ENCODE assay signal across 8 cellular contexts in the genomic region with DNA sequence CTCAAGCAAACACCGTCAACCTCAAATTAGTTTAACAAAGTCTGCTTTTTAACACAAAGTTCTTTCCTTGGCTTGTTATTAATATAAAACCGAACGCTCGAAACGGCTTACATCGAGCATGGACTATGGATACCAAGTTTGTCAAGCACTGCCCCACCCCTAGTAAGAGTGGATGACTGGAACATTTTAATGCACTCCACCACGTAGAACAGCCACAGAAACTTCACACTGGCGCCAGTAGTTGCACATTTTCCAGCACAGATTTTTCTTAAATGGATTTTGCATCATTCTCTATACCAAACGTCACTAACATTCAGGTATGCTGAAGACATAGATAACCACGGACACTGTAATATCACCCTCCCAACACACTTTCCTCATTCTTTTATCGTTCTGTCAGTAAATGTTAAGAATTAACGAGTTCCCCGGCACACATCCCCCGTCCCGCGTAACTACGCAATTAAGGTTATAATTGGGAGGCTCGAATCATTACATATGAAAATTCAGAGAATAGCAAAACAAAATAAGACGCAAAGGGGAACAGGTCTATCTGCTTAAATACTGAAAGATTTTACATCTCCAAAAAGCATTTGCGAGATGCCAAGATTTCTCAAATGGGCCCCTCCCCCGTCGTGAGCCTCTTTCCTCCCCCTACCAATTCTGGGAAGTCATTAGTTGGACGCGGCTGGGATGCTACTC. TPM values are rescaled to one million over a fixed set of nuclear protein-coding genes. Genes with fewer than 3 reads are reported as not detected.
A peak's percentile ranks its signal among the peaks of the same experiment; 100 is the strongest.
DNase-seq lines count a peak whose midpoint lies in the region; ATAC-seq, FAIRE-seq and TF ChIP-seq lines count a peak whose summit lies in the region.

No MANE protein-coding gene starts in this region.

- H3K4me2 ChIP-seq in Loucy (ENCODE audit: low read depth, low read length, poor library complexity, severe bottlenecking) = peak overlapping the region; percentile 82
- peak overlapping the region; percentile 37; the same call in 1 of the 2 replicates for H3K4me2 ChIP-seq in K562 (ENCODE audit: insufficient read depth, low read length)

- WGBS in K562 (ENCODE audit: insufficient coverage, low coverage, missing lambda C conversion rate) = 14% methylated on average over 22 of the region's 24 CpGs

- no peak for TF ChIP-seq POLR2A in K562 (conservative IDR thresholded peaks at IDR 0.05)

- no peak for FAIRE-seq in K562 (lab: Jason Lieb, UNC)

- H3K9ac ChIP-seq in Loucy (ENCODE audit: low read depth, low read length, poor library complexity, severe bottlenecking) = peak overlapping the region; percentile 66
- H3K9ac ChIP-seq in K562 (ENCODE audit: insufficient read depth in 1 of 2, low read depth in 2 of 2, low read length in 2 of 2) = no peak overlapping the region
- peak overlapping the region; percentile 94 for H3K9ac ChIP-seq in iPS-20b (ENCODE audit: low read depth, low read length)
- H3K9ac ChIP-seq in skeletal muscle tissue (ENCODE audit: low read depth in 1 of 3, low read length in 3 of 3) = peak overlapping the region; percentile 90 to 93 (median 93)

- no peaks in the 10 kb centered on the region for H3K9me2 ChIP-seq in Loucy (replicated peaks; ENCODE audit: low read depth, low read length)

- POLR2A ChIA-PET in K562 (lab: Yijun Ruan, JAX) = no interaction called here

- in situ Hi-C loops in K562 (cut with MboI) = no loop called here

- no peaks in the 10 kb centered on the region for H3K27me3 ChIP-seq in Loucy (ENCODE audit: insufficient read depth, low read length, poor library complexity, severe bottlenecking)
- peaks cover 15 to 25% of the 10 kb centered on the region in 2 experiments for H3K27me3 ChIP-seq in K562 (ENCODE audit: control insufficient read depth in 2 of 2, insufficient read depth in 2 of 2, low read length in 2 of 2)
- H3K27me3 ChIP-seq in iPS-20b (ENCODE audit: insufficient read depth, low read length) = no peaks in the 10 kb centered on the region
- H3K27me3 ChIP-seq in skeletal muscle tissue (ENCODE audit: control insufficient read depth in 3 of 3, insufficient read depth in 3 of 3, low read length in 3 of 3) = no peaks in the 10 kb centered on the region

- CTCF ChIA-PET in K562 (lab: Yijun Ruan, JAX; ENCODE audit: low intra/inter-chr PET ratio) = no interaction called here

- H3K9me3 ChIP-seq in Loucy (ENCODE audit: insufficient read depth, low read depth, low read length) (no peaks in the 10 kb centered on the region), K562 (replicated peaks; ENCODE audit: control insufficient read depth, insufficient read depth, low read depth, low read length) (no peaks in the 10 kb centered on the region), iPS-20b (ENCODE audit: insufficient read depth, low read depth, low read length) (no peaks in the 10 kb centered on the region), skeletal muscle tissue (ENCODE audit: control insufficient read depth in 3 of 3, low read length in 3 of 3) (no peaks in the 10 kb centered on the region)

- DNase-seq in D341Med (ENCODE audit: low spot score) = peak; percentile 30
- no peak for DNase-seq in K562 (ENCODE audit: extremely low read depth in 1 of 4, low spot score in 3 of 4)
- DNase-seq in NK-92 (lab: John Stamatoyannopoulos, UW; ENCODE audit: unreplicated experiment) = no peak

- no TSS peak for BruUV-seq in K562 (replicated peaks; lab: Mats Ljungman, UMichigan)

- H4K20me1 ChIP-seq in Loucy (ENCODE audit: insufficient read depth, low read length, poor library complexity, severe bottlenecking) (no peaks in the 10 kb centered on the region), K562 (replicated peaks; ENCODE audit: control insufficient read depth, insufficient read depth, low read length) (peaks cover 4% of the 10 kb centered on the region; the same call in 1 of the 2 replicates)

- peaks cover 27% of the 10 kb centered on the region for H3K4me1 ChIP-seq in Loucy (ENCODE audit: insufficient read depth, low read length, poor library complexity, severe bottlenecking)
- peaks cover 0 to 14% of the 10 kb centered on the region in 2 experiments; a peak in 2 of 5 replicates for H3K4me1 ChIP-seq in K562 (replicated peaks in 1 of 2; ENCODE audit: control insufficient read depth in 2 of 2, insufficient read depth in 2 of 2, low read length in 2 of 2)
- peaks cover 38% of the 10 kb centered on the region for H3K4me1 ChIP-seq in iPS-20b (ENCODE audit: insufficient read depth, low read length)
- peaks cover 12 to 29% (median 17%) of the 10 kb centered on the region in 3 donors for H3K4me1 ChIP-seq in skeletal muscle tissue (ENCODE audit: control insufficient read depth in 3 of 3, insufficient read depth in 3 of 3, low read length in 3 of 3)

- H3K36me3 ChIP-seq in Loucy (ENCODE audit: insufficient read depth, low read length) (no peaks in the 10 kb centered on the region), K562 (ENCODE audit: control insufficient read depth, insufficient read depth, low read length) (no peaks in the 10 kb centered on the region), iPS-20b (ENCODE audit: insufficient read depth, low read depth, low read length) (peaks cover 20% of the 10 kb centered on the region), skeletal muscle tissue (ENCODE audit: control insufficient read depth in 3 of 3, insufficient read depth in 3 of 3, low read length in 3 of 3) (no peaks in the 10 kb centered on the region)

- TF ChIP-seq CTCF in Loucy (conservative IDR thresholded peaks at IDR 0.05; ENCODE audit: low read length) (no peak), K562 (IDR thresholded peaks at IDR 0.05 in 2 of 3, conservative IDR thresholded peaks at IDR 0.05 in 1 of 3; ENCODE audit: insufficient read depth in 2 of 3, low read depth in 1 of 3, low read length in 3 of 3) (no peak)

- H3K79me2 ChIP-seq in Loucy (ENCODE audit: insufficient read depth, low read length) (peaks cover 10% of the 10 kb centered on the region; the same call in 1 of the 2 replicates), K562 (ENCODE audit: control insufficient read depth, insufficient read depth, low read length) (no peaks in the 10 kb centered on the region)

- no peaks in the 10 kb centered on the region for H3F3A ChIP-seq in Loucy (ENCODE audit: low read depth)

- TF ChIP-seq EP300 in K562 (IDR thresholded peaks at IDR 0.05; ENCODE audit: low read length) = no peak

- H3K9me1 ChIP-seq in K562 (ENCODE audit: control insufficient read depth, insufficient read depth, low read length) = no peaks in the 10 kb centered on the region

- intact Hi-C loops in K562 (cut with micrococcal nuclease) = loop anchor here (10.0 kb wide), 1 partner anchor 655 kb away; no protein-coding TSS in a partner anchor

- no peak for ATAC-seq in K562
- ATAC-seq in HG02885 (IDR thresholded peaks at IDR 0.05; ENCODE audit: poor library complexity, unreplicated experiment) = no peak
- ATAC-seq in HG03469 (IDR thresholded peaks at IDR 0.05; ENCODE audit: unreplicated experiment) = no peak

- no peak for TF ChIP-seq RAD21 in K562 (CRISPR knock-in tag; conservative IDR thresholded peaks at IDR 0.05 in 1 of 2, IDR thresholded peaks at IDR 0.05 in 1 of 2)

- H2AFZ ChIP-seq in Loucy (ENCODE audit: low read length) (peak overlapping the region; percentile 96), K562 (ENCODE audit: low read depth, low read length) (0 out of 2 replicates have a peak overlapping the region, but pooled peaks have one; percentile 32)

- no peak overlapping the region for H3K27ac ChIP-seq in K562 (ENCODE audit: extremely low read depth, low read depth, low read length)
- peak overlapping the region; percentile 69 for H3K27ac ChIP-seq in iPS-20b (ENCODE audit: low read length)
- H3K27ac ChIP-seq in skeletal muscle tissue (ENCODE audit: low read depth, low read length) = peak overlapping the region; percentile 98

- H3K4me3 ChIP-seq in Loucy (ENCODE audit: low read length, poor library complexity, severe bottlenecking) = peak overlapping the region; percentile 85
- peak overlapping the region; percentile 34 for H3K4me3 ChIP-seq in K562
- H3K4me3 ChIP-seq in iPS-20b (ENCODE audit: low read length) = peak overlapping the region; percentile 99
- peak overlapping the region; percentile 95 to 96 (median 96) for H3K4me3 ChIP-seq in skeletal muscle tissue (ENCODE audit: low read length in 3 of 3)

TF ChIP-seq in K562, 482 proteins besides CTCF, POLR2A, EP300 and RAD21:
- TF ChIP-seq SMARCA4 (IDR thresholded peaks at IDR 0.05) (no peak), PCBP1 (IDR thresholded peaks at IDR 0.05; ENCODE audit: low read depth, low read length, poor library complexity, severe bottlenecking) (no peak), CHD1 (IDR thresholded peaks at IDR 0.05; ENCODE audit: low read length) (no peak), CBX2 (IDR thresholded peaks at IDR 0.05; ENCODE audit: insufficient read depth, low read length, poor library complexity, severe bottlenecking) (peak; percentile 69), CBX8 (IDR thresholded peaks at IDR 0.05; ENCODE audit: borderline replicate concordance, extremely low read depth, low read depth, low read length, poor library complexity, severe bottlenecking) (peak; percentile 31)
TF ChIP-seq in K562: peak in this region for 2.

RNA-seq across cellular contexts. Expression of a gene that starts 1.0 kb away (rescaled TPM):
- not detected in 2 replicates for total RNA-seq in K562 (2011; cell fraction: chromatin; rRNA removed; ENCODE audit: low replicate concordance)
- total RNA-seq in K562 (2011; cell fraction: nucleolus; rRNA removed) = not detected in 2 replicates
- total RNA-seq in K562 (2011; cell fraction: nucleoplasm; rRNA removed) = 0.29 TPM in 1 of 2 replicates, not detected in the other
- total RNA-seq in K562 (2014; rRNA removed) = 0.37 and 0.54 TPM in 2 replicates
- 0.51 and 0.70 TPM in 2 replicates for total RNA-seq in K562 (2014; rRNA removed; fragmentation: Illumina TruSeq; extraction: Trizol)
- total RNA-seq in K562 (2015; rRNA removed; fragmentation: Illumina TruSeq; extraction: Trizol) = 0.19 and 0.40 TPM in 2 replicates
- total RNA-seq in K562 (2021) = 0.58 and 0.98 TPM in 2 replicates
- 0.14 and 0.23 TPM in 2 replicates for polyA plus RNA-seq in K562 (2011; rRNA removed)
- 0.15 and 0.28 TPM in 2 replicates for polyA plus RNA-seq in K562 (2011; cell fraction: cytosol; rRNA removed)
- 0.21 and 0.34 TPM in 2 replicates for polyA plus RNA-seq in K562 (2011; cell fraction: nucleus; rRNA removed)
- polyA plus RNA-seq in K562 (2012) = 0.57 and 6.0 TPM in 2 replicates
- 0.53 and 1.3 TPM in 2 replicates for polyA plus RNA-seq in K562 (2014; fragmentation: Illumina TruSeq; extraction: Trizol)
- polyA plus RNA-seq in K562 (2014; fragmentation: Nextera tagmentation; extraction: Ambion mirVana) = under 1 TPM; 0.10 to 0.18 TPM
- polyA plus RNA-seq in K562 (2014; rRNA removed) = 0.19 and 1.3 TPM in 2 replicates
- 0.39 and 0.54 TPM in 2 replicates for polyA minus RNA-seq in K562 (2011; rRNA and poly(A)+ RNA removed)
- polyA minus RNA-seq in K562 (2011; cell fraction: cytosol; rRNA and poly(A)+ RNA removed) = 0.76 and 1.5 TPM in 2 replicates
- polyA minus RNA-seq in K562 (2011; cell fraction: nucleus; rRNA and poly(A)+ RNA removed) = 0.13 and 0.44 TPM in 2 replicates
- total RNA-seq in skeletal muscle tissue = 98.6 TPM

Comparison
In these comparisons a context has a peak if more than half of its experiments do, and no peak if none do; other contexts are left out.
1. H3K4me3 ChIP-seq: peak in every context shown above with its lines; median percentile 99 in iPS-20b; 96 in skeletal muscle tissue; 85 in Loucy; 34 in K562.
2. H3K9ac ChIP-seq: peak in Loucy (single experiment), iPS-20b (single experiment) and skeletal muscle tissue (3 of 3); none in K562 (0 of 2).
3. RNA of a gene that starts 1.0 kb away (total RNA-seq): 98.6 TPM in skeletal muscle tissue (single experiment); 0.19 to 0.98 TPM in K562; every median in the first group is over 10 times any median in the second.